In genomic region chr9:1939926-1940368, GRCh38 we compare ENCODE assay signal across 7 cellular contexts.
A peak's percentile ranks its signal among the peaks of the same experiment; 100 is the strongest.
DNase-seq lines count a peak whose midpoint lies in the region; ATAC-seq, FAIRE-seq and TF ChIP-seq lines count a peak whose summit lies in the region.

No MANE protein-coding gene starts in this region.

- H3K27ac Mint-ChIP-seq in astrocyte (ENCODE audit: unreplicated experiment), result no peak overlapping the region

- H3K36me3 ChIP-seq in NT2/D1 (ENCODE audit: insufficient read depth, insufficient read length, low read length), result no peaks in the 10 kb centered on the region
- H3K36me3 ChIP-seq in astrocyte (ENCODE audit: insufficient read depth, low read length), result no peaks in the 10 kb centered on the region
- no peaks in the 10 kb centered on the region for H3K36me3 ChIP-seq in lung (ENCODE audit: control insufficient read depth in 2 of 2, insufficient read depth in 2 of 2, low read length in 2 of 2)

- 52 to 53% methylated on average over 7 of the region's 7 CpGs for WGBS in lung, 2 donors

- peaks cover 2% of the 10 kb centered on the region for H3K27me3 Mint-ChIP-seq in astrocyte (ENCODE audit: low read depth, unreplicated experiment)

- peak; percentile 72 for DNase-seq in GM20000 (ENCODE audit: low spot score)
- peak; percentile 25 for DNase-seq in NT2/D1 (ENCODE audit: low read depth, low spot score)
- DNase-seq in astrocyte (ENCODE audit: low read depth), result no peak
- DNase-seq in lung (ENCODE audit: low spot score), result no peak
- DNase-seq in NCI-H2227 treated with DMSO at 0.1 percent for 48 hours (lab: John Stamatoyannopoulos, UW), result no peak

- no peak overlapping the region for H3K4me3 Mint-ChIP-seq in astrocyte (ENCODE audit: unreplicated experiment)

- H3K4me3 ChIP-seq in NT2/D1 (ENCODE audit: insufficient read length, low read depth), result no peak overlapping the region
- H3K4me3 ChIP-seq in astrocyte (ENCODE audit: insufficient read depth, low read depth, low read length), result no peak overlapping the region
- H3K4me3 ChIP-seq in lung, result no peak overlapping the region

- H3K79me2 ChIP-seq in astrocyte (ENCODE audit: insufficient read depth, low read length), result no peaks in the 10 kb centered on the region

- H3K4me1 Mint-ChIP-seq in astrocyte (ENCODE audit: low read depth, unreplicated experiment), result no peaks in the 10 kb centered on the region

- H3K4me1 ChIP-seq in NT2/D1 (ENCODE audit: insufficient read depth, insufficient read length), result no peaks in the 10 kb centered on the region
- H3K4me1 ChIP-seq in astrocyte (ENCODE audit: insufficient read depth, low read length), result no peaks in the 10 kb centered on the region
- no peaks in the 10 kb centered on the region for H3K4me1 ChIP-seq in lung (ENCODE audit: control insufficient read depth in 2 of 2, insufficient read depth in 2 of 2, low read length in 2 of 2)

- H3K27me3 ChIP-seq in NT2/D1 (ENCODE audit: insufficient read depth, insufficient read length) (no peaks in the 10 kb centered on the region), astrocyte (ENCODE audit: insufficient read depth, low read length) (no peaks in the 10 kb centered on the region), lung (ENCODE audit: control insufficient read depth, insufficient read depth) (no peaks in the 10 kb centered on the region)

- H3K9me3 Mint-ChIP-seq in astrocyte (ENCODE audit: unreplicated experiment), result no peaks in the 10 kb centered on the region

- no peak for FAIRE-seq in astrocyte (lab: Jason Lieb, UNC)

- no peak overlapping the region for H3K27ac ChIP-seq in astrocyte (ENCODE audit: low read depth, low read length)
- H3K27ac ChIP-seq in lung (ENCODE audit: low read depth in 1 of 2, low read length in 1 of 2), result no peak overlapping the region

- no peaks in the 10 kb centered on the region; the same call in 1 of the 2 replicates for H3K9me3 ChIP-seq in NT2/D1 (ENCODE audit: insufficient read depth, low read length)
- no peaks in the 10 kb centered on the region for H3K9me3 ChIP-seq in astrocyte (ENCODE audit: insufficient read depth, low read depth, low read length)
- no peaks in the 10 kb centered on the region for H3K9me3 ChIP-seq in lung (ENCODE audit: control insufficient read depth in 2 of 2, insufficient read depth in 1 of 2, low read length in 1 of 2)

- TF ChIP-seq CTCF in GM12801 (IDR thresholded peaks at IDR 0.05; ENCODE audit: extremely low read depth, insufficient read length) (peak; percentile 56), GM20000 (IDR thresholded peaks at IDR 0.05; ENCODE audit: extremely low read depth, missing control alignments) (peak; percentile 80), astrocyte (IDR thresholded peaks at IDR 0.05; ENCODE audit: insufficient read depth, low read depth, low read length) (peak; percentile 25), lung (IDR thresholded peaks at IDR 0.05; ENCODE audit: control extremely low read depth, extremely low read depth) (peak; percentile 22)

- no peaks in the 10 kb centered on the region for H4K20me1 ChIP-seq in astrocyte (ENCODE audit: insufficient read depth, low read length)

- no peaks in the 10 kb centered on the region for H3K36me3 Mint-ChIP-seq in astrocyte (ENCODE audit: low read depth, unreplicated experiment)

- ATAC-seq in HG03442 (IDR thresholded peaks at IDR 0.05; ENCODE audit: unreplicated experiment), result peak; percentile 77
- ATAC-seq in lung (ENCODE audit: insufficient read depth, low FRiP score), result no peak

- H3K9ac ChIP-seq in NT2/D1 (ENCODE audit: insufficient read length, low read depth), result no peak overlapping the region
- H3K9ac ChIP-seq in astrocyte (ENCODE audit: low read length), result no peak overlapping the region

- no peak overlapping the region for H3K4me2 ChIP-seq in astrocyte (ENCODE audit: low read length)

- no peak overlapping the region for H2AFZ ChIP-seq in astrocyte (ENCODE audit: low read depth, low read length)

Comparison
In these comparisons a context has a peak if more than half of its experiments do, and no peak if none do; other contexts are left out.
1. CTCF ChIP-seq: peak in every context shown above with its lines; median percentile 80 in GM20000; 56 in GM12801; 25 in astrocyte; 22 in lung.
2. DNase-seq: peak in GM20000 (single experiment) and NT2/D1 (single experiment); none in astrocyte (single experiment), lung (single experiment) and NCI-H2227 treated with DMSO at 0.1 percent for 48 hours (single experiment).